16 cellular contexts compared by ENCODE assay signal in genomic region chr7:116283595-116284204, GRCh38.
DNase-seq lines count a peak whose midpoint lies in the region; ATAC-seq, FAIRE-seq and TF ChIP-seq lines count a peak whose summit lies in the region.
"Had no signal": no experiment of that assay in that cellular context is flagged by ENCODE, and none has a peak within 500 bp of the region (broad histone marks: within the 10 kb centered on the region; RNA-seq: fewer than 3 reads in every experiment).

No MANE protein-coding gene starts in this region.

- H3K9me3 Mint-ChIP-seq in MCF 10A (ENCODE audit: unreplicated experiment), result no peaks in the 10 kb centered on the region
- H3K9me3 Mint-ChIP-seq: CD8-positive, alpha-beta memory T cell had no signal

- H2AFZ ChIP-seq in mammary epithelial cell (ENCODE audit: low read depth, low read length) (peak overlapping the region; percentile 5), PC-9 (no peak overlapping the region)
- H2AFZ ChIP-seq: GM23248 had no signal

- H3K27me3 Mint-ChIP-seq in MCF 10A (ENCODE audit: insufficient read depth, unreplicated experiment), result no peaks in the 10 kb centered on the region

- H3K27ac ChIP-seq in breast epithelium (no peak overlapping the region), mammary epithelial cell (ENCODE audit: insufficient read depth, low read depth, low read length) (peak overlapping the region; percentile 78), left lung (no peak overlapping the region), upper lobe of left lung (peak overlapping the region in 3 of 4 donors; percentile 15 to 67 (median 52)), PC-9 (no peak overlapping the region)
- H3K27ac ChIP-seq: BLaER1, GM23248 had no signal

- no peaks in the 10 kb centered on the region for H4K20me1 ChIP-seq in mammary epithelial cell (ENCODE audit: insufficient read depth, low read length)
- no peaks in the 10 kb centered on the region for H4K20me1 ChIP-seq in PC-9 (ENCODE audit: insufficient read depth)
- H4K20me1 ChIP-seq: BLaER1 had no signal

- DNase-seq in MCF 10A (ENCODE audit: unreplicated experiment), result no peak
- no peak for DNase-seq in breast epithelium (ENCODE audit: low spot score in 2 of 2)
- DNase-seq in mammary epithelial cell, result no peak
- no peak for DNase-seq in left lung
- DNase-seq in upper lobe of left lung, result peak in 1 of 2 donors; percentile 28
- DNase-seq in GM03348 (ENCODE audit: low spot score), result no peak
- DNase-seq in GM19239 (ENCODE audit: insufficient read length, low spot score), result no peak
- no peak for DNase-seq in PC-9
- DNase-seq: 8988T; AML-193; CD8-positive, alpha-beta memory T cell; DMS53; GF-D8; H7 had no signal

- peak; percentile 85 for ATAC-seq in left lung
- ATAC-seq in upper lobe of left lung (ENCODE audit: low FRiP score in 2 of 2), result peak; percentile 34 to 88

- FAIRE-seq in GM19239 (lab: Jason Lieb, UNC), result no peak

- TF ChIP-seq POLR2A in breast epithelium (IDR thresholded peaks at IDR 0.05) (no peak), upper lobe of left lung (IDR thresholded peaks at IDR 0.05) (no peak)

- H3K27ac Mint-ChIP-seq in MCF 10A (ENCODE audit: low read depth, unreplicated experiment), result peak overlapping the region; percentile 90
- H3K27ac Mint-ChIP-seq: CD8-positive, alpha-beta memory T cell had no signal

- TF ChIP-seq EP300 in upper lobe of left lung (IDR thresholded peaks at IDR 0.05), result peak in 3 of 4 donors; percentile 13 to 72 (median 23)

- in situ Hi-C loops in mammary epithelial cell (cut with MboI; ENCODE audit: low sequenced_read_pairs in 2 of 2), result no loop called here

- H3K36me3 Mint-ChIP-seq in MCF 10A (ENCODE audit: insufficient read depth, unreplicated experiment), result no peaks in the 10 kb centered on the region
- H3K36me3 Mint-ChIP-seq: CD8-positive, alpha-beta memory T cell had no signal

- BruUV-seq in MCF 10A (replicated peaks; lab: Mats Ljungman, UMichigan), result no TSS peak
- no TSS peak for BruUV-seq in mammary epithelial cell (replicated peaks; lab: Mats Ljungman, UMichigan)
- BruUV-seq in PC-9 (replicated peaks; lab: Mats Ljungman, UMichigan), result no TSS peak

- peaks cover 40% of the 10 kb centered on the region for H3K4me1 Mint-ChIP-seq in MCF 10A (ENCODE audit: insufficient read depth, unreplicated experiment)
- H3K4me1 Mint-ChIP-seq: CD8-positive, alpha-beta memory T cell had no signal

- TF ChIP-seq CTCF in MCF 10A (IDR thresholded peaks at IDR 0.05; ENCODE audit: unreplicated experiment) (no peak), breast epithelium (IDR thresholded peaks at IDR 0.05) (no peak), mammary epithelial cell (conservative IDR thresholded peaks at IDR 0.05 in 1 of 2, IDR thresholded peaks at IDR 0.05 in 1 of 2; ENCODE audit: extremely low read depth in 1 of 2, insufficient read depth in 1 of 2, low read depth in 1 of 2, low read length in 2 of 2) (no peak), left lung (IDR thresholded peaks at IDR 0.05) (no peak), upper lobe of left lung (IDR thresholded peaks at IDR 0.05) (no peak), PC-9 (conservative IDR thresholded peaks at IDR 0.05) (no peak)

- H3K9ac ChIP-seq in mammary epithelial cell (ENCODE audit: insufficient read depth, low read length), result no peak overlapping the region
- H3K9ac ChIP-seq: BLaER1, GM23248 had no signal

- H3K4me2 ChIP-seq in mammary epithelial cell (ENCODE audit: insufficient read depth, low read depth, low read length) (no peak overlapping the region), PC-9 (no peak overlapping the region)
- H3K4me2 ChIP-seq: BLaER1 had no signal

- no peaks in the 10 kb centered on the region for H3K36me3 ChIP-seq in breast epithelium
- no peaks in the 10 kb centered on the region for H3K36me3 ChIP-seq in mammary epithelial cell (ENCODE audit: insufficient read depth, low read length)
- no peaks in the 10 kb centered on the region for H3K36me3 ChIP-seq in left lung
- H3K36me3 ChIP-seq in upper lobe of left lung, result no peaks in the 10 kb centered on the region
- no peaks in the 10 kb centered on the region for H3K36me3 ChIP-seq in PC-9 (ENCODE audit: low read depth)
- H3K36me3 ChIP-seq: BLaER1 had no signal

- CTCF ChIA-PET in MCF 10A (lab: Yijun Ruan, JAX) (interaction anchor here (0.6 to 1.1 kb wide), 3 partner anchors 11 to 200 kb away, joined by 3 read pairs; no protein-coding TSS in a partner anchor), mammary epithelial cell (lab: Charles Lee; ENCODE audit: low non-redundant PET) (interaction anchor here (1.0 kb wide), 1 partner anchor 12 kb away, joined by 6 read pairs; no protein-coding TSS in a partner anchor), PC-9 (lab: Charles Lee) (interaction anchor here (0.6 kb wide), 1 partner anchor 32 kb away, joined by 4 read pairs; no protein-coding TSS in a partner anchor)

- no peaks in the 10 kb centered on the region for H3K79me2 ChIP-seq in mammary epithelial cell (ENCODE audit: insufficient read depth, low read length)
- H3K79me2 ChIP-seq in PC-9 (ENCODE audit: low read depth), result no peaks in the 10 kb centered on the region

- H3K4me3 ChIP-seq in breast epithelium, result no peak overlapping the region
- no peak overlapping the region for H3K4me3 ChIP-seq in mammary epithelial cell (replicated peaks in 1 of 3; ENCODE audit: insufficient read depth in 1 of 3, low read depth in 2 of 3, low read length in 3 of 3)
- no peak overlapping the region for H3K4me3 ChIP-seq in left lung
- no peak overlapping the region for H3K4me3 ChIP-seq in upper lobe of left lung
- no peak overlapping the region for H3K4me3 ChIP-seq in PC-9
- H3K4me3 ChIP-seq: BLaER1, GM23248 had no signal

- H3F3A ChIP-seq in PC-9 (ENCODE audit: insufficient read depth, low read depth), result no peaks in the 10 kb centered on the region; the same call in 1 of the 2 replicates

- no peaks in the 10 kb centered on the region for H3K4me1 ChIP-seq in breast epithelium
- peaks cover 30% of the 10 kb centered on the region for H3K4me1 ChIP-seq in mammary epithelial cell (ENCODE audit: insufficient read depth, low read length)
- no peaks in the 10 kb centered on the region for H3K4me1 ChIP-seq in left lung
- peaks cover 0 to 6% (median 0%) of the 10 kb centered on the region in 4 donors for H3K4me1 ChIP-seq in upper lobe of left lung
- no peaks in the 10 kb centered on the region for H3K4me1 ChIP-seq in PC-9 (replicated peaks; ENCODE audit: insufficient read depth)

- H3K9me3 ChIP-seq in breast epithelium (no peaks in the 10 kb centered on the region), mammary epithelial cell (replicated peaks; ENCODE audit: insufficient read depth, low read length) (no peaks in the 10 kb centered on the region), left lung (no peaks in the 10 kb centered on the region), upper lobe of left lung (no peaks in the 10 kb centered on the region), PC-9 (ENCODE audit: insufficient read depth, low read depth) (no peaks in the 10 kb centered on the region)
- H3K9me3 ChIP-seq: BLaER1 had no signal

- dilution Hi-C loops in mammary epithelial cell (cut with HindIII; ENCODE audit: low sequenced_read_pairs), result no loop called here

- WGBS in mammary epithelial cell (ENCODE audit: low coverage, missing lambda C conversion rate), result 98% methylated on average over 3 of the region's 3 CpGs
- 65 to 82% methylated on average over 3 of the region's 3 CpGs for WGBS in upper lobe of left lung, 2 donors

- POLR2A ChIA-PET in MCF 10A (lab: Yijun Ruan, JAX) (interaction anchor here (0.7 to 2.3 kb wide), 6 partner anchors 12 to 838 kb away, joined by 3 to 27 read pairs (median 4); no protein-coding TSS in a partner anchor), PC-9 (lab: Charles Lee; ENCODE audit: unreplicated experiment) (no interaction called here)

- H3K9me2 ChIP-seq in PC-9 (ENCODE audit: insufficient read depth), result no peaks in the 10 kb centered on the region

- no peak overlapping the region for H3K4me3 Mint-ChIP-seq in MCF 10A (ENCODE audit: unreplicated experiment)
- H3K4me3 Mint-ChIP-seq: CD8-positive, alpha-beta memory T cell had no signal

- H3K27me3 ChIP-seq in breast epithelium, result no peaks in the 10 kb centered on the region
- H3K27me3 ChIP-seq in mammary epithelial cell (ENCODE audit: insufficient read depth, low read length), result no peaks in the 10 kb centered on the region
- no peaks in the 10 kb centered on the region for H3K27me3 ChIP-seq in left lung
- H3K27me3 ChIP-seq in upper lobe of left lung, result no peaks in the 10 kb centered on the region
- H3K27me3 ChIP-seq in PC-9 (ENCODE audit: insufficient read depth, low read depth), result no peaks in the 10 kb centered on the region
- H3K27me3 ChIP-seq: BLaER1 had no signal

- intact Hi-C loops in MCF 10A (cut with micrococcal nuclease) (no loop called here), breast epithelium (cut with DNase I; ENCODE audit: low total_unique reads) (no loop called here), mammary epithelial cell (cut with micrococcal nuclease) (no loop called here), left lung (cut with DNase I) (no loop called here), PC-9 (cut with micrococcal nuclease; ENCODE audit: unreplicated experiment) (no loop called here)

Comparison
In these comparisons a context has a peak if more than half of its experiments do, and no peak if none do; other contexts are left out.
1. H3K27ac ChIP-seq: peak in mammary epithelial cell (single experiment) and upper lobe of left lung (3 of 4); none in breast epithelium (0 of 2), left lung (0 of 2) and PC-9 (single experiment).